In the genomic region with DNA sequence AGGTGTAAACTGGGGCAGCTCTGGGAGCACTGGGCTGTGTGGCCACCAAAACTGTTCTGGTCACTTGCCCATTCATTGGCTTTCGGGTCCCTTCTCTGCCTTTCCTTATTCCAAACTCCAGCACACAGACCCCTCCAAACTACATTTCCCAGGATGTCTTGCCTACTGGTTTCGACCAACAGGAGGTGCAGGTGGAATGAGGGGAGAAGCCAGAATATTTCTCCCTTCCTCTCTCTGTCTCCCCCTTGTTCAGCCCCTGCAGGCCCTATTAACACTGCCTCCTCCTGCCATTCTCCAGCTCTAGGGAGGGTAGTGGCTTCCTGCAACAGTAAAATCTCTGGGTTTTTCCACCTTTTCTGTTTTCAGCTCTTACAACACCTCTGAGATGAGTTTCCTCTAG, we compare ENCODE assay signal across 19 cellular contexts. TPM values are rescaled to one million over a fixed set of nuclear protein-coding genes. Genes with fewer than 3 reads are reported as not detected.
DNase-seq lines count a peak whose midpoint lies in the region; ATAC-seq, FAIRE-seq and TF ChIP-seq lines count a peak whose summit lies in the region.
"Had no signal": no experiment of that assay in that cellular context is flagged by ENCODE, and none has a peak within 500 bp of the region (broad histone marks: within the 10 kb centered on the region; RNA-seq: fewer than 3 reads in every experiment).

No MANE protein-coding gene starts in this region.

- no peak overlapping the region for H4K8ac ChIP-seq in H1 (ENCODE audit: extremely low read depth, insufficient read depth, low read length)

- H3K27me3 Mint-ChIP-seq in GM23338 (ENCODE audit: insufficient read depth, low read depth, poor library complexity): peaks cover 8% of the 10 kb centered on the region

- no peak overlapping the region for H2BK15ac ChIP-seq in H1 (ENCODE audit: low read length)

- ATAC-seq in GM23338 (peak; percentile 68), HG03565 (IDR thresholded peaks at IDR 0.05; ENCODE audit: unreplicated experiment) (no peak)
- ATAC-seq: SK-N-SH treated with all-trans-retinoic acid at 6 μM for 48 hours had no signal

- no peak overlapping the region for H2BK12ac ChIP-seq in H1 (ENCODE audit: low read depth, low read length)

- TF ChIP-seq CTCF in GM23338 (conservative IDR thresholded peaks at IDR 0.05; ENCODE audit: low read depth in 2 of 2) (0 out of 4 replicates have a peak, but pooled peaks of 1 of the 2 experiments have one; percentile 2), H1 (IDR thresholded peaks at IDR 0.05; ENCODE audit: control extremely low read depth in 1 of 3, insufficient read depth in 1 of 3, low read depth in 1 of 3, low read length in 3 of 3) (peak in 2 of 3 experiments; percentile 16 to 30; a peak in 3 of 4 replicates)

- no peaks in the 10 kb centered on the region for H3K79me1 ChIP-seq in H1 (ENCODE audit: low read depth, low read length)

- no peak overlapping the region for H2AFZ ChIP-seq in GM23338
- 0 out of 2 replicates have a peak overlapping the region, but pooled peaks have one; percentile 10 for H2AFZ ChIP-seq in H1 (ENCODE audit: low read length)

- POLR2A ChIA-PET in H1 (lab: Charles Lee; ENCODE audit: partially characterized antibody): interaction anchor here (0.9 to 1.4 kb wide), 2 partner anchors 12 to 16 kb away, joined by 3 to 4 read pairs; no protein-coding TSS in a partner anchor

- H4K20me1 ChIP-seq in GM23338 (replicated peaks; ENCODE audit: insufficient read depth): no peaks in the 10 kb centered on the region
- H4K20me1 ChIP-seq in H1 (replicated peaks in 1 of 2; ENCODE audit: control insufficient read depth in 1 of 2, insufficient read depth in 2 of 2, low read length in 2 of 2): no peaks in the 10 kb centered on the region
- H4K20me1 ChIP-seq: BLaER1 had no signal

- no peaks in the 10 kb centered on the region for H3K9me3 Mint-ChIP-seq in GM23338

- H3K27me3 ChIP-seq in GM23338 (ENCODE audit: insufficient read depth) (no peaks in the 10 kb centered on the region), H1 (replicated peaks in 1 of 4; ENCODE audit: control insufficient read depth in 3 of 4, extremely low read depth in 1 of 4, insufficient read depth in 3 of 4, low read length in 3 of 4) (no peaks in the 10 kb centered on the region)
- H3K27me3 ChIP-seq: BLaER1 had no signal

- no peak overlapping the region for H3K14ac ChIP-seq in H1 (ENCODE audit: insufficient read length)

- no peak for TF ChIP-seq RAD21 in H1 (IDR thresholded peaks at IDR 0.05 in 1 of 2, conservative IDR thresholded peaks at IDR 0.05 in 1 of 2; ENCODE audit: low read depth in 2 of 2, low read length in 2 of 2)

- CTCF ChIA-PET in H1 (lab: Charles Lee; ENCODE audit: partially characterized antibody): interaction anchor here (0.6 to 28.8 kb wide), 4 partner anchors 10 to 35 kb away, joined by 3 to 625 read pairs (median 59); a partner anchor contains a TSS

- DNase-seq in GM23338 (ENCODE audit: low spot score): peak; percentile 49
- no peak for DNase-seq in H1 (ENCODE audit: low read depth in 1 of 2, low spot score in 2 of 2)
- DNase-seq in activated naive CD4-positive, alpha-beta T cell treated with anti-CD3 and anti-CD28 coated beads, Interleukin-2, amount 50 U/mL, for 16 hours: no peak
- DNase-seq: DMS79 treated with DMSO at 0.1 percent for 48 hours; NCI-H1105 treated with DMSO at 0.1 percent for 48 hours; NCI-H1694 treated with DMSO at 0.1 percent for 48 hours; NCI-H226; NCI-H69; NK-92 treated with Interleukin-12 subunit alpha and Interleukin-12 subunit beta, amount 100 ng/mL, for 24 hours; SHP77 had no signal

- H3F3A ChIP-seq in GM23338 (replicated peaks; ENCODE audit: low read depth): 0 out of 2 replicates have a peak, but pooled peaks cover 4% of the 10 kb centered on the region

- no peak overlapping the region for H3K18ac ChIP-seq in H1 (ENCODE audit: extremely low read depth, low read length)

- no peak overlapping the region for H3K4me3 Mint-ChIP-seq in GM23338

- no peak overlapping the region for H4K91ac ChIP-seq in H1 (replicated peaks; ENCODE audit: insufficient read length, low read length)

- H3K36me3 ChIP-seq in GM23338 (ENCODE audit: insufficient read depth) (no peaks in the 10 kb centered on the region), H1 (ENCODE audit: control insufficient read depth in 2 of 4, insufficient read depth in 4 of 4, low read length in 3 of 4) (no peaks in the 10 kb centered on the region)
- H3K36me3 ChIP-seq: BLaER1, HAP-1 had no signal

- H2BK20ac ChIP-seq in H1 (ENCODE audit: low read length): no peak overlapping the region

- no peak for TF ChIP-seq POLR2A in H1 (IDR thresholded peaks at IDR 0.05; ENCODE audit: control extremely low read depth in 1 of 2, low read depth in 2 of 2, low read length in 2 of 2)

- no peaks in the 10 kb centered on the region for H3K79me2 ChIP-seq in GM23338 (replicated peaks; ENCODE audit: insufficient read depth)
- no peaks in the 10 kb centered on the region for H3K79me2 ChIP-seq in H1 (ENCODE audit: control insufficient read depth in 1 of 2, insufficient read depth in 2 of 2, low read length in 2 of 2)

- H3K27ac ChIP-seq in GM23338 (ENCODE audit: low read depth): no peak overlapping the region
- no peak overlapping the region for H3K27ac ChIP-seq in H1 (ENCODE audit: low read depth, low read length)
- H3K27ac ChIP-seq: BLaER1 had no signal

- H3K4me1 Mint-ChIP-seq in GM23338: peaks cover 9% of the 10 kb centered on the region; the same call in 2 of the 3 replicates
- H3K4me1 Mint-ChIP-seq: CD8-positive, alpha-beta memory T cell had no signal

- H3K4me2 ChIP-seq in GM23338 (no peak overlapping the region), H1 (ENCODE audit: insufficient read depth in 1 of 2, low read depth in 2 of 2, low read length in 2 of 2) (no peak overlapping the region)
- H3K4me2 ChIP-seq: BLaER1 had no signal

- H3K23me2 ChIP-seq in H1 (ENCODE audit: low read depth, low read length): no peaks in the 10 kb centered on the region

- H3K4me1 ChIP-seq in GM23338 (ENCODE audit: insufficient read depth): peaks cover 4% of the 10 kb centered on the region; the same call in 1 of the 2 replicates
- H3K4me1 ChIP-seq in H1 (replicated peaks in 1 of 4; ENCODE audit: control insufficient read depth in 3 of 4, insufficient read depth in 4 of 4, low read length in 3 of 4): no peaks in the 10 kb centered on the region; a peak in 1 of 7 replicates
- H3K4me1 ChIP-seq: BLaER1, HAP-1 had no signal

- no peaks in the 10 kb centered on the region for H3K36me3 Mint-ChIP-seq in GM23338 (ENCODE audit: low read depth)

- H2BK120ac ChIP-seq in H1 (replicated peaks; ENCODE audit: low read depth, low read length): no peak overlapping the region

- H3K23ac ChIP-seq in H1 (ENCODE audit: insufficient read length): no peak overlapping the region

- no peak overlapping the region for H3K9ac ChIP-seq in H1 (replicated peaks in 1 of 4; ENCODE audit: extremely low read depth in 1 of 4, low read depth in 3 of 4, low read length in 3 of 4)
- H3K9ac ChIP-seq: BLaER1 had no signal

- H3K4ac ChIP-seq in H1 (replicated peaks; ENCODE audit: insufficient read length, low read depth, low read length): no peak overlapping the region

- H4K5ac ChIP-seq in H1 (ENCODE audit: insufficient read length, low read depth, low read length): no peak overlapping the region

- H3K9me3 ChIP-seq in H1 (ENCODE audit: insufficient read depth in 2 of 2, low read depth in 1 of 2, low read length in 1 of 2): no peaks in the 10 kb centered on the region
- H3K9me3 ChIP-seq: BLaER1, HAP-1 had no signal

- peak; percentile 62 for FAIRE-seq in H1 (lab: Jason Lieb, UNC)
- FAIRE-seq: A204.1 had no signal

- no peak for TF ChIP-seq EP300 in H1 (IDR thresholded peaks at IDR 0.05; ENCODE audit: borderline replicate concordance in 1 of 2, low read depth in 2 of 2, low read length in 2 of 2)

- H3K4me3 ChIP-seq in GM23338: no peak overlapping the region
- no peak overlapping the region for H3K4me3 ChIP-seq in H1 (ENCODE audit: extremely low read depth in 1 of 4, insufficient read depth in 2 of 4, low read depth in 3 of 4, low read length in 4 of 4)
- H3K4me3 ChIP-seq: BLaER1, HAP-1 had no signal

- H2AK5ac ChIP-seq in H1 (ENCODE audit: low read depth, low read length): no peak overlapping the region

- H3K56ac ChIP-seq in H1 (replicated peaks; ENCODE audit: insufficient read length, low read depth, low read length): no peak overlapping the region

- no peaks in the 10 kb centered on the region for H3K9me2 ChIP-seq in GM23338 (ENCODE audit: insufficient read depth)

- peak overlapping the region; percentile 54 for H3K27ac Mint-ChIP-seq in GM23338
- H3K27ac Mint-ChIP-seq: CD8-positive, alpha-beta memory T cell had no signal

- 67% methylated on average over 2 of the region's 2 CpGs; no CpG with 5 or more reads in 1 of the 2 experiments for WGBS in H1 (ENCODE audit: extremely low coverage in 1 of 2, insufficient coverage in 1 of 2, insufficient read length in 1 of 2, insufficient replicate concordance in 2 of 2, low coverage in 1 of 2, low lambda C conversion rate in 2 of 2, missing lambda C conversion rate in 1 of 2), 2 experiments

- no peak overlapping the region for H2BK5ac ChIP-seq in H1 (ENCODE audit: low read depth, low read length)

RNA-seq across cellular contexts. Expression of a gene that starts 13.2 kb away (rescaled TPM):
- 13.1 and 20.7 TPM in 2 replicates for total RNA-seq in GM23338 (2014; rRNA removed; shearing (Covaris generic))
- polyA plus RNA-seq in GM23338 (2016; fragmentation: Nextera tagmentation; extraction: Ambion mirVana) (6.3 and 7.5 TPM in 2 replicates), H1 (2011; rRNA removed) (10.1 and 13.6 TPM in 2 replicates)
- 13.2 and 13.6 TPM in 2 replicates for total RNA-seq in H1 (2021; fragmentation: NEBNext Ultra II Directional; extraction: Animal tissue kit (Norgen Biotek cat#: 25700))
- polyA plus RNA-seq in H1 (2011; cell fraction: cytosol; rRNA removed): 11.1 TPM
- 22.2 TPM for polyA plus RNA-seq in H1 (2011; cell fraction: nucleus; rRNA removed)
- polyA plus RNA-seq in H1 (2012, experiment 1 of 2): 6.7 to 12.4 TPM (median 10.6 TPM) in 4 replicates
- 7.6 TPM for polyA plus RNA-seq in H1 (2012, experiment 2 of 2)
- 11.8 TPM for polyA plus RNA-seq in H1 (2013, experiment 1 of 2)
- 10.6 TPM for polyA plus RNA-seq in H1 (2013, experiment 2 of 2)
- 6.0 and 7.2 TPM in 2 replicates for polyA minus RNA-seq in H1 (2011; rRNA and poly(A)+ RNA removed)
- polyA minus RNA-seq in H1 (2011; cell fraction: cytosol; rRNA and poly(A)+ RNA removed): 4.6 TPM
- polyA minus RNA-seq in H1 (2011; cell fraction: nucleus; rRNA and poly(A)+ RNA removed): 10.6 TPM

RNA-seq across cellular contexts. Expression of a gene that starts 18.8 kb away (rescaled TPM):
- total RNA-seq in GM23338 (2014; rRNA removed; shearing (Covaris generic)): 2.8 and 4.2 TPM in 2 replicates
- 4.4 and 6.5 TPM in 2 replicates for polyA plus RNA-seq in GM23338 (2016; fragmentation: Nextera tagmentation; extraction: Ambion mirVana)
- 6.7 and 10.6 TPM in 2 replicates for total RNA-seq in H1 (2021; fragmentation: NEBNext Ultra II Directional; extraction: Animal tissue kit (Norgen Biotek cat#: 25700))
- polyA plus RNA-seq in H1 (2011; rRNA removed): 9.9 and 11.0 TPM in 2 replicates
- polyA plus RNA-seq in H1 (2011; cell fraction: cytosol; rRNA removed): 11.4 TPM
- polyA plus RNA-seq in H1 (2011; cell fraction: nucleus; rRNA removed): 6.9 TPM
- 4.8 to 10.2 TPM (median 9.6 TPM) in 4 replicates for polyA plus RNA-seq in H1 (2012, experiment 1 of 2)
- 21.5 TPM for polyA plus RNA-seq in H1 (2012, experiment 2 of 2)
- polyA plus RNA-seq in H1 (2013, experiment 1 of 2): 10.1 TPM
- 15.1 TPM for polyA plus RNA-seq in H1 (2013, experiment 2 of 2)
- polyA minus RNA-seq in H1 (2011; rRNA and poly(A)+ RNA removed): 5.7 and 7.5 TPM in 2 replicates
- polyA minus RNA-seq in H1 (2011; cell fraction: cytosol; rRNA and poly(A)+ RNA removed): 5.3 TPM
- polyA minus RNA-seq in H1 (2011; cell fraction: nucleus; rRNA and poly(A)+ RNA removed): 7.6 TPM
- total RNA-seq: CD8-positive, alpha-beta memory T cell; G401; LHCN-M2; OCI-LY7 had no signal
- polyA plus RNA-seq: CD8-positive, alpha-beta memory T cell had no signal

RNA-seq across cellular contexts. Expression of a gene that starts 24.7 kb away (rescaled TPM):
- total RNA-seq in GM23338 (2014; rRNA removed; shearing (Covaris generic)): 30.0 and 36.4 TPM in 2 replicates
- polyA plus RNA-seq in GM23338 (2016; fragmentation: Nextera tagmentation; extraction: Ambion mirVana) (19.2 and 20.2 TPM in 2 replicates), H1 (2011; rRNA removed) (45.7 and 46.5 TPM in 2 replicates)
- 34.8 and 35.7 TPM in 2 replicates for total RNA-seq in H1 (2021; fragmentation: NEBNext Ultra II Directional; extraction: Animal tissue kit (Norgen Biotek cat#: 25700))
- 42.0 TPM for polyA plus RNA-seq in H1 (2011; cell fraction: cytosol; rRNA removed)
- 51.3 TPM for polyA plus RNA-seq in H1 (2011; cell fraction: nucleus; rRNA removed)
- polyA plus RNA-seq in H1 (2012, experiment 1 of 2): 24.1 to 36.4 TPM (median 33.7 TPM) in 4 replicates
- 47.3 TPM for polyA plus RNA-seq in H1 (2012, experiment 2 of 2)
- 48.4 TPM for polyA plus RNA-seq in H1 (2013, experiment 1 of 2)
- 53.2 TPM for polyA plus RNA-seq in H1 (2013, experiment 2 of 2)
- polyA minus RNA-seq in H1 (2011; rRNA and poly(A)+ RNA removed): 81.3 and 93.9 TPM in 2 replicates
- polyA minus RNA-seq in H1 (2011; cell fraction: cytosol; rRNA and poly(A)+ RNA removed): 18.3 TPM
- 43.5 TPM for polyA minus RNA-seq in H1 (2011; cell fraction: nucleus; rRNA and poly(A)+ RNA removed)

RNA-seq across cellular contexts. Expression of a gene that starts 50.7 kb away (rescaled TPM):
- 28.7 and 37.1 TPM in 2 replicates for total RNA-seq in GM23338 (2014; rRNA removed; shearing (Covaris generic))
- polyA plus RNA-seq in GM23338 (2016; fragmentation: Nextera tagmentation; extraction: Ambion mirVana) (19.7 and 24.0 TPM in 2 replicates), H1 (2011; rRNA removed) (37.0 and 52.6 TPM in 2 replicates)
- 30.8 and 35.8 TPM in 2 replicates for total RNA-seq in H1 (2021; fragmentation: NEBNext Ultra II Directional; extraction: Animal tissue kit (Norgen Biotek cat#: 25700))
- 29.7 TPM for polyA plus RNA-seq in H1 (2011; cell fraction: cytosol; rRNA removed)
- polyA plus RNA-seq in H1 (2011; cell fraction: nucleus; rRNA removed): 46.0 TPM
- 24.0 to 30.6 TPM (median 26.5 TPM) in 4 replicates for polyA plus RNA-seq in H1 (2012, experiment 1 of 2)
- polyA plus RNA-seq in H1 (2012, experiment 2 of 2): 28.6 TPM
- 16.5 TPM for polyA plus RNA-seq in H1 (2013, experiment 1 of 2)
- 16.8 TPM for polyA plus RNA-seq in H1 (2013, experiment 2 of 2)
- polyA minus RNA-seq in H1 (2011; rRNA and poly(A)+ RNA removed): 19.9 and 26.2 TPM in 2 replicates
- 13.4 TPM for polyA minus RNA-seq in H1 (2011; cell fraction: cytosol; rRNA and poly(A)+ RNA removed)
- polyA minus RNA-seq in H1 (2011; cell fraction: nucleus; rRNA and poly(A)+ RNA removed): 26.9 TPM
